In the genomic region with DNA sequence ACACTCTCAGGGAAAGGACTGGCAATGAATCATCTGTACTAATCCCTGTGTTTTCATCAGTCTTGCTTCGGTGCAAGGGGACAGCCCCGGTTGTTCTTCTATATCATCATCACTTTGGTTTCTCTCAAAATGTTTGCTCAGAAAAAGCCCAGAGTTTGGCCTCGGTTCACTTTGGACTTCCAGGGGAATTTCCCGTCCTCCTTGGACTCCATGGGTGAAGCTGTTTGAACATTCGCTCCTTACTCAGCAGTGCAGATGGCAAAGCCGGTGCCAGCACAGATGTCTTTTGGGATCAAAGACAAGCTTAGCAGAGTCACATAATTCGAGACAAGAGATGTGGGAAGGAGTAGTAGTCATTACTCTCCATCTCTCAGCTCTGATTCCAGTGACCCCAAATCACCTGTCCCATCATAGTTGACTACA, we compare ENCODE assay signal across 13 cellular contexts.
DNase-seq lines count a peak whose midpoint lies in the region; ATAC-seq lines count a peak whose summit lies in the region.
"Had no signal": no experiment of that assay in that cellular context is flagged by ENCODE, and none has a peak within 500 bp of the region (broad histone marks: within the 10 kb centered on the region; RNA-seq: fewer than 3 reads in every experiment).

No MANE protein-coding gene starts in this region.

- peaks cover 42% of the 10 kb centered on the region for H3K4me1 Mint-ChIP-seq in activated CD4-positive, alpha-beta T cell treated with anti-CD3 and anti-CD28 coated beads, Interleukin-2, amount 10 ng/mL, durations not matched to agents 24 days and 14 days
- H3K4me1 Mint-ChIP-seq: GM23338 had no signal

- H3K27me3 Mint-ChIP-seq in activated CD4-positive, alpha-beta T cell treated with anti-CD3 and anti-CD28 coated beads, Interleukin-2, amount 10 ng/mL, durations not matched to agents 24 days and 14 days, result no peaks in the 10 kb centered on the region

- ATAC-seq in HG02588 (IDR thresholded peaks at IDR 0.05; ENCODE audit: unreplicated experiment) (peak; percentile 56), HG03095 (IDR thresholded peaks at IDR 0.05; ENCODE audit: unreplicated experiment) (no peak)
- ATAC-seq: GM23338; left cardiac atrium; naive thymus-derived CD8-positive, alpha-beta T cell had no signal

- DNase-seq in activated CD4-positive, alpha-beta T cell treated with anti-CD3 and anti-CD28 coated beads, Interleukin-2, amount 10 ng/mL, durations not matched to agents 24 days and 14 days, result no peak
- DNase-seq in activated CD4-positive, alpha-beta T cell treated with anti-CD3 and anti-CD28 coated beads, Interleukin-2, amount 50 U/mL, for 4 hours, result no peak
- peak; percentile 62 to 67 for DNase-seq in activated T-cell treated with anti-CD3 and anti-CD28 coated beads, Interleukin-2, amount 50 U/mL, for 48 hours
- DNase-seq in pons (ENCODE audit: low spot score), result peak; percentile 17
- no peak for DNase-seq in activated CD4-positive, CD25-positive, alpha-beta regulatory T cell (lab: John Stamatoyannopoulos, UW)
- no peak for DNase-seq in midbrain (lab: John Stamatoyannopoulos, UW)
- DNase-seq: DMS153; glutamatergic neuron; left cardiac atrium; naive thymus-derived CD8-positive, alpha-beta T cell had no signal

- H3K27ac Mint-ChIP-seq in activated CD4-positive, alpha-beta T cell treated with anti-CD3 and anti-CD28 coated beads, Interleukin-2, amount 10 ng/mL, durations not matched to agents 24 days and 14 days, result peak overlapping the region; percentile 80
- H3K27ac Mint-ChIP-seq: GM23338; naive thymus-derived CD8-positive, alpha-beta T cell had no signal

- H3K4me3 Mint-ChIP-seq in activated CD4-positive, alpha-beta T cell treated with anti-CD3 and anti-CD28 coated beads, Interleukin-2, amount 10 ng/mL, durations not matched to agents 24 days and 14 days, result peak overlapping the region; percentile 10
- H3K4me3 Mint-ChIP-seq: GM23338; naive thymus-derived CD8-positive, alpha-beta T cell had no signal

- no peaks in the 10 kb centered on the region for H3K36me3 Mint-ChIP-seq in activated CD4-positive, alpha-beta T cell treated with anti-CD3 and anti-CD28 coated beads, Interleukin-2, amount 10 ng/mL, durations not matched to agents 24 days and 14 days (ENCODE audit: low read depth)
- H3K36me3 Mint-ChIP-seq: naive thymus-derived CD8-positive, alpha-beta T cell had no signal

- H3K9me3 Mint-ChIP-seq in activated CD4-positive, alpha-beta T cell treated with anti-CD3 and anti-CD28 coated beads, Interleukin-2, amount 10 ng/mL, durations not matched to agents 24 days and 14 days, result peaks cover 4% of the 10 kb centered on the region
- H3K9me3 Mint-ChIP-seq: GM23338; naive thymus-derived CD8-positive, alpha-beta T cell had no signal

- intact Hi-C loops in activated CD4-positive, alpha-beta T cell treated with anti-CD3 and anti-CD28 coated beads, Interleukin-2, amount 10 ng/mL, durations not matched to agents 24 days and 14 days (cut with micrococcal nuclease), result loop anchor here (1.0 kb wide), 2 partner anchors 8 to 11 kb away; no protein-coding TSS in a partner anchor

Comparison
In these comparisons a context has a peak if more than half of its experiments do, and no peak if none do; other contexts are left out.
1. DNase-seq: peak in activated T-cell treated with anti-CD3 and anti-CD28 coated beads, Interleukin-2, amount 50 U/mL, for 48 hours (2 of 2) and pons (single experiment); none in activated CD4-positive, alpha-beta T cell treated with anti-CD3 and anti-CD28 coated beads, Interleukin-2, amount 10 ng/mL, durations not matched to agents 24 days and 14 days (single experiment), activated CD4-positive, alpha-beta T cell treated with anti-CD3 and anti-CD28 coated beads, Interleukin-2, amount 50 U/mL, for 4 hours (0 of 2), activated CD4-positive, CD25-positive, alpha-beta regulatory T cell (0 of 4) and midbrain (single experiment).